In the genomic region with DNA sequence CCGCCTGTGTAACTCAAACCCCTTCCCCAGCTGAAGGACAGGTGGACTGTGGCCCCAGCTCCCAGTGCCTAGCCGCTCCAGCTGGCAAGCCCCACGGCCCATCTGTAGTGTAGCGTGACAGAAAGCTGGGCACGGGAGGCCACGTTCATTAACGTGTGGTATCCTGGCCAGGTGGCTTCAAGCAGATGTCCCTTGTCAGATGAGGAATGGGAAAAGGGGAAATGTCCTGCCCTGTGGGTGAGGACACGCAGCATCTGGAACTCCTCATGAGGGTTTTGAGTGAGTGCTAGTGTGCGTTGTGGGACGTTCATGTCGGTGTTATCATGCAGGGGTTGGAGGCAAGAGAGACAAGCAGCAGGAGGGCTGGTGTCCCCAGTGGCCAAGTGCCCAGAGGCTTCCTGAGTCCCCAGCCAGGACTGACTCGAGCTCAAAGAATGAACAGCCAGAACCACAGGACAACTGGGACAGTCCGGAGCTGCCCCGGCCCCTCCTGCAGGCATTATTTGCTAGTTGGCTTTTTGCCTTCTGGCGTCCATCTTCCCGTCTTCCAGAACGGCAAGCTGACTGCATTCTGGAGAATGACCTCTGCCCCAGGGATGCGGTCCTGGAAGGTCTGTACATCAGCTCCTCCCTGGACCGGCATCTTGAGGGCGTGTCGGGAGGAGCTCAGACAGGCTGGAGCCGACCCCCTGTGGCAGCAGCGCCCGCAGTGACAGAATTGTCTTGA, we compare ENCODE assay signal across 11 cellular contexts. TPM values are rescaled to one million over a fixed set of nuclear protein-coding genes. Genes with fewer than 3 reads are reported as not detected.
DNase-seq lines count a peak whose midpoint lies in the region; ATAC-seq and TF ChIP-seq lines count a peak whose summit lies in the region.
"Had no signal": no experiment of that assay in that cellular context is flagged by ENCODE, and none has a peak within 500 bp of the region (broad histone marks: within the 10 kb centered on the region; RNA-seq: fewer than 3 reads in every experiment).

No MANE protein-coding gene starts in this region.

- TF ChIP-seq CTCF in body of pancreas (IDR thresholded peaks at IDR 0.05) (no peak), type B pancreatic cell (conservative IDR thresholded peaks at IDR 0.05) (no peak)

- no peak overlapping the region for H4K5ac ChIP-seq in mesendoderm (ENCODE audit: low read length)

- H3K27ac ChIP-seq in body of pancreas = peak overlapping the region; percentile 62 to 85 (median 74)
- no peak overlapping the region for H3K27ac ChIP-seq in mesendoderm (ENCODE audit: low read depth, low read length)

- no peaks in the 10 kb centered on the region for H3K79me1 ChIP-seq in mesendoderm (ENCODE audit: low read length)

- H3K9ac ChIP-seq in mesendoderm (ENCODE audit: low read length) = no peak overlapping the region

- H2AK5ac ChIP-seq in mesendoderm (ENCODE audit: low read length) = no peak overlapping the region

- no peak overlapping the region for H4K8ac ChIP-seq in mesendoderm (ENCODE audit: low read depth, low read length)

- no peaks in the 10 kb centered on the region for H3K36me3 Mint-ChIP-seq in type B pancreatic cell
- H3K36me3 Mint-ChIP-seq: natural killer cell treated with Interleukin-12 subunit alpha and Interleukin-12 subunit beta and Interleukin-15 and Interleukin-18, amount 100 ng/mL, for 72 hours had no signal

- H2BK5ac ChIP-seq in mesendoderm (ENCODE audit: low read length) = no peak overlapping the region

- no peaks in the 10 kb centered on the region for H3K9me3 Mint-ChIP-seq in type B pancreatic cell
- H3K9me3 Mint-ChIP-seq: natural killer cell treated with Interleukin-12 subunit alpha and Interleukin-12 subunit beta and Interleukin-15 and Interleukin-18, amount 100 ng/mL, for 72 hours had no signal

- H3K4ac ChIP-seq in mesendoderm (ENCODE audit: low read depth, low read length) = no peak overlapping the region

- peak in 1 of 3 donors; percentile 7 for TF ChIP-seq POLR2A in body of pancreas (IDR thresholded peaks at IDR 0.05)

- no peak overlapping the region for H3K27ac Mint-ChIP-seq in type B pancreatic cell
- H3K27ac Mint-ChIP-seq: natural killer cell treated with Interleukin-12 subunit alpha and Interleukin-12 subunit beta and Interleukin-15 and Interleukin-18, amount 100 ng/mL, for 72 hours had no signal

- ATAC-seq in body of pancreas (peak; percentile 43), GM18909 (IDR thresholded peaks at IDR 0.05; ENCODE audit: poor library complexity, unreplicated experiment) (no peak), HG03045 (IDR thresholded peaks at IDR 0.05; ENCODE audit: unreplicated experiment) (no peak)
- ATAC-seq: natural killer cell treated with Interleukin-12 subunit alpha and Interleukin-12 subunit beta and Interleukin-15 and Interleukin-18, amount 100 ng/mL, for 72 hours had no signal

- H3K27me3 ChIP-seq in body of pancreas = no peaks in the 10 kb centered on the region
- H3K27me3 ChIP-seq in mesendoderm (ENCODE audit: insufficient read depth, low read length, poor library complexity) = no peaks in the 10 kb centered on the region

- H3K4me1 Mint-ChIP-seq in type B pancreatic cell (ENCODE audit: unreplicated experiment) = peaks cover 16% of the 10 kb centered on the region

- H3K4me3 ChIP-seq in body of pancreas (no peak overlapping the region), mesendoderm (ENCODE audit: low read length) (no peak overlapping the region)

- no peak overlapping the region for H3K18ac ChIP-seq in mesendoderm (ENCODE audit: low read length)

- no peaks in the 10 kb centered on the region for H3K79me2 ChIP-seq in mesendoderm (ENCODE audit: control insufficient read depth, insufficient read depth, low read length)

- peak; percentile 90 for DNase-seq in AG08395 (ENCODE audit: low spot score)
- peak; percentile 28 for DNase-seq in HK-2 (ENCODE audit: unreplicated experiment)
- peak in 3 of 4 donors; percentile 53 to 59 (median 55) for DNase-seq in body of pancreas
- DNase-seq in mesendoderm = peak; percentile 52
- no peak for DNase-seq in type B pancreatic cell (ENCODE audit: extremely low spot score, unreplicated experiment)
- no peak for DNase-seq in cerebellum (ENCODE audit: low spot score)
- DNase-seq: Caco-2, NCI-H1930 had no signal

- H3K4me1 ChIP-seq in body of pancreas (peaks cover 45% of the 10 kb centered on the region), mesendoderm (ENCODE audit: control insufficient read depth, low read depth, low read length) (no peaks in the 10 kb centered on the region)

- H3K4me3 Mint-ChIP-seq in type B pancreatic cell = no peak overlapping the region
- H3K4me3 Mint-ChIP-seq: natural killer cell treated with Interleukin-12 subunit alpha and Interleukin-12 subunit beta and Interleukin-15 and Interleukin-18, amount 100 ng/mL, for 72 hours had no signal

- H3K27me3 Mint-ChIP-seq in type B pancreatic cell = no peaks in the 10 kb centered on the region
- H3K27me3 Mint-ChIP-seq: natural killer cell treated with Interleukin-12 subunit alpha and Interleukin-12 subunit beta and Interleukin-15 and Interleukin-18, amount 100 ng/mL, for 72 hours had no signal

- H3K9me3 ChIP-seq in body of pancreas = no peaks in the 10 kb centered on the region
- H3K9me3 ChIP-seq: Caco-2 had no signal

- peak overlapping the region; percentile 34 for H3K56ac ChIP-seq in mesendoderm (ENCODE audit: low read length)

- H2BK120ac ChIP-seq in mesendoderm (ENCODE audit: low read depth, low read length) = no peak overlapping the region

- H3K4me2 ChIP-seq in mesendoderm (ENCODE audit: low read length) = no peak overlapping the region

- intact Hi-C loops in body of pancreas (cut with DNase I) = no loop called here

- H3K23ac ChIP-seq in mesendoderm (ENCODE audit: low read length) = no peak overlapping the region

- H2BK15ac ChIP-seq in mesendoderm (replicated peaks; ENCODE audit: low read depth) = no peak overlapping the region

- H3K36me3 ChIP-seq in body of pancreas (replicated peaks in 1 of 2; ENCODE audit: insufficient read depth in 1 of 2, low read depth in 2 of 2) (peaks cover 0 to 2% of the 10 kb centered on the region in 2 donors), mesendoderm (ENCODE audit: control insufficient read depth, insufficient read depth, low read length) (no peaks in the 10 kb centered on the region)

- 47 to 61% methylated on average over 11 to 24 of the region's 24 CpGs for WGBS in body of pancreas, 2 donors
- no CpG with 5 or more reads among the region's 24 CpGs for WGBS in mesendoderm (ENCODE audit: extremely low coverage, insufficient coverage, low lambda C conversion rate)

RNA-seq across cellular contexts. Expression of gene KDM8, which starts 19.3 kb away (rescaled TPM):
- total RNA-seq in body of pancreas (10 to 100 TPM in 1 of 2 donors, 1 to 10 TPM in 1; 6.0 to 18.5 TPM), type B pancreatic cell (ENCODE audit: low replicate concordance) (6.3 and 11.1 TPM in 2 replicates), cerebellum (2.9 TPM)
- polyA plus RNA-seq in mesendoderm (2013, experiment 1 of 2) = 5.4 TPM
- polyA plus RNA-seq in mesendoderm (2013, experiment 2 of 2) = 4.7 TPM

RNA-seq across cellular contexts. Expression of gene NSMCE1, which starts 45.9 kb away (rescaled TPM):
- total RNA-seq in body of pancreas (10 to 100 TPM; 20.1 to 29.1 TPM), type B pancreatic cell (ENCODE audit: low replicate concordance) (27.1 and 33.3 TPM in 2 replicates), cerebellum (27.0 TPM)
- polyA plus RNA-seq in mesendoderm (2013, experiment 1 of 2) = 28.5 TPM
- 28.2 TPM for polyA plus RNA-seq in mesendoderm (2013, experiment 2 of 2)

Comparison
In these comparisons a context has a peak if more than half of its experiments do, and no peak if none do; other contexts are left out.
1. DNase-seq: peak in AG08395 (single experiment), HK-2 (single experiment), body of pancreas (3 of 4) and mesendoderm (single experiment); none in type B pancreatic cell (single experiment) and cerebellum (single experiment).